ENCODE assay signal across 8 cellular contexts in the genomic region with DNA sequence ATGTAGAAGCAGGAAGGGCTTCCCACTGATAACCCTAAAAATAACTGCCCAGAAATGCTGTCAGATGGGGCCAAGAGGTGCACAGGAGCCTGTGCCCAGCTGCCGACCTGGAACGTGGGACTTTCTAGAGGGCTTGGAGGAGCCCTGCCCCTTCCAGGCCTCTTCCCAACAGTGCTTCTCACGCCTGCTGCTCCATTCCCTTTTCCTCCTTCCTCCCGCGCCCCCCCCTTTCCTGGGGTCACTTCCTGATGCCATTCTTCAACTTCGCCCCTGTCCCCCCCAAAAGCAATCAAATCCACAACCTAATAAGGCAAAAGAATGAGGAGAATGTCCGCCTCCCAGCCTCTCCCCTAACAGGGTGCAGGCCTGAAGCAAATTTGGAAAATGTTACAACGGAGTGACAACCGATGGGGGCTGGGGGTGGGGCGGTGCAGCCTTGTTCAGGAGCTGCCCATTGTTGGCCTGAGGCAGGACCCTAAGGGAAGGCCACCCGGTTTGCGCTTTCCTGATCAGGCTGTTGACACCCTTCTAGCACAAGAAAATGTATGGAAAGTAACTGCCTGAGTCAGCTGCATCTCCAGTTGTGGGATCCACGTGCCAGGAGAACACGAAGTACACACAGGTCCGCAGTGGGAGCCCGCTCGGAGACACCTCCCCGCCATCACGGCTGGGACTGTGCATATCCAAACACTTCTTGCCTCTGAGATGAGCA. TPM values are rescaled to one million over a fixed set of nuclear protein-coding genes. Genes with fewer than 3 reads are reported as not detected.
DNase-seq lines count a peak whose midpoint lies in the region; ATAC-seq and TF ChIP-seq lines count a peak whose summit lies in the region.

No MANE protein-coding gene starts in this region.

- no peak for TF ChIP-seq CTCF in AG04450 (IDR thresholded peaks at IDR 0.05; ENCODE audit: low read depth, low read length)
- no peak for TF ChIP-seq CTCF in OCI-LY1 (IDR thresholded peaks at IDR 0.05; ENCODE audit: low read length)
- no peak for TF ChIP-seq CTCF in esophagus muscularis mucosa (IDR thresholded peaks at IDR 0.05)

- POLR2A ChIA-PET in AG04450 (lab: Yijun Ruan, JAX), result no interaction called here

- peak overlapping the region; percentile 81 for H3K4me3 Mint-ChIP-seq in natural killer cell treated with Interleukin-12 subunit alpha and Interleukin-12 subunit beta and Interleukin-15 and Interleukin-18, amount 100 ng/mL, for 72 hours

- H3K9me3 Mint-ChIP-seq in natural killer cell treated with Interleukin-12 subunit alpha and Interleukin-12 subunit beta and Interleukin-15 and Interleukin-18, amount 100 ng/mL, for 72 hours, result no peaks in the 10 kb centered on the region

- peak overlapping the region; percentile 84 to 92 for H3K27ac Mint-ChIP-seq in natural killer cell treated with Interleukin-12 subunit alpha and Interleukin-12 subunit beta and Interleukin-15 and Interleukin-18, amount 100 ng/mL, for 72 hours

- H3F3A ChIP-seq in OCI-LY1 (ENCODE audit: insufficient read depth, low read length), result no peaks in the 10 kb centered on the region

- TF ChIP-seq POLR2A in esophagus muscularis mucosa (IDR thresholded peaks at IDR 0.05; ENCODE audit: low read depth), result no peak

- TF ChIP-seq EP300 in esophagus muscularis mucosa (IDR thresholded peaks at IDR 0.05), result no peak

- no peaks in the 10 kb centered on the region for H3K27me3 ChIP-seq in AG04450 (ENCODE audit: control insufficient read depth, insufficient read depth, low read length)
- H3K27me3 ChIP-seq in OCI-LY1 (ENCODE audit: insufficient read depth, low read length), result no peaks in the 10 kb centered on the region
- no peaks in the 10 kb centered on the region for H3K27me3 ChIP-seq in esophagus muscularis mucosa

- H2AFZ ChIP-seq in OCI-LY1 (ENCODE audit: low read length), result no peak overlapping the region

- 29% methylated on average over 17 of the region's 19 CpGs for WGBS in esophagus muscularis mucosa

- no peak for ATAC-seq in natural killer cell treated with Interleukin-12 subunit alpha and Interleukin-12 subunit beta and Interleukin-15 and Interleukin-18, amount 100 ng/mL, for 72 hours
- ATAC-seq in HG02870 (IDR thresholded peaks at IDR 0.05; ENCODE audit: unreplicated experiment), result no peak

- no peak for DNase-seq in AG04450 (ENCODE audit: low read depth, low spot score)
- no peak for DNase-seq in esophagus muscularis mucosa (ENCODE audit: extremely low spot score)
- no peak for DNase-seq in natural killer cell treated with Interleukin-12 subunit alpha and Interleukin-12 subunit beta and Interleukin-15 and Interleukin-18, amount 100 ng/mL, for 72 hours (ENCODE audit: low spot score)
- no peak for DNase-seq in anterior cingulate cortex (lab: John Stamatoyannopoulos, UW)
- DNase-seq in UCSD-AML1 (lab: John Stamatoyannopoulos, UW; ENCODE audit: unreplicated experiment), result no peak
- DNase-seq in DMS79 (lab: John Stamatoyannopoulos, UW), result no peak

- no peak overlapping the region for H3K9ac ChIP-seq in OCI-LY1 (ENCODE audit: low read length)

- intact Hi-C loops in esophagus muscularis mucosa (cut with DNase I), result no loop called here

- H3K4me1 ChIP-seq in OCI-LY1 (ENCODE audit: insufficient read depth, low read length, severe bottlenecking) (peaks cover 56% of the 10 kb centered on the region), esophagus muscularis mucosa (peaks cover 99 to 100% (median 100%) of the 10 kb centered on the region in 4 donors)

- H3K79me2 ChIP-seq in OCI-LY1 (ENCODE audit: insufficient read depth, low read length), result peaks cover 31% of the 10 kb centered on the region

- H3K9me2 ChIP-seq in OCI-LY1 (ENCODE audit: low read depth, low read length), result no peaks in the 10 kb centered on the region

- no peaks in the 10 kb centered on the region for H4K20me1 ChIP-seq in OCI-LY1 (ENCODE audit: insufficient read depth, low read length)

- H3K4me2 ChIP-seq in OCI-LY1 (ENCODE audit: low read length), result peak overlapping the region; percentile 33; the same call in 1 of the 2 replicates

- peaks cover 79 to 88% of the 10 kb centered on the region in 2 donors for H3K4me1 Mint-ChIP-seq in natural killer cell treated with Interleukin-12 subunit alpha and Interleukin-12 subunit beta and Interleukin-15 and Interleukin-18, amount 100 ng/mL, for 72 hours (ENCODE audit: low read depth in 2 of 2)

- H3K27ac ChIP-seq in AG04450 (ENCODE audit: low read depth, low read length) (peak overlapping the region; percentile 95), OCI-LY1 (ENCODE audit: low read depth, low read length, poor library complexity, severe bottlenecking) (peak overlapping the region; percentile 50), esophagus muscularis mucosa (replicated peaks in 1 of 4) (peak overlapping the region; percentile 92 to 99 (median 98))

- no peaks in the 10 kb centered on the region for H3K36me3 Mint-ChIP-seq in natural killer cell treated with Interleukin-12 subunit alpha and Interleukin-12 subunit beta and Interleukin-15 and Interleukin-18, amount 100 ng/mL, for 72 hours

- CTCF ChIA-PET in AG04450 (lab: Charles Lee), result interaction anchor here (1.2 kb wide), 1 partner anchor 264 kb away, joined by 3 read pairs; no protein-coding TSS in a partner anchor

- no peaks in the 10 kb centered on the region for H3K27me3 Mint-ChIP-seq in natural killer cell treated with Interleukin-12 subunit alpha and Interleukin-12 subunit beta and Interleukin-15 and Interleukin-18, amount 100 ng/mL, for 72 hours

- no peaks in the 10 kb centered on the region for H3K36me3 ChIP-seq in OCI-LY1 (ENCODE audit: insufficient read depth, low read length)
- peaks cover 0 to 3% (median 0%) of the 10 kb centered on the region in 4 donors for H3K36me3 ChIP-seq in esophagus muscularis mucosa

- H3K4me3 ChIP-seq in AG04450 (ENCODE audit: low read depth, low read length), result 0 out of 2 replicates have a peak overlapping the region, but pooled peaks have one; percentile 2
- no peak overlapping the region for H3K4me3 ChIP-seq in OCI-LY1 (ENCODE audit: low read depth, low read length, poor library complexity, severe bottlenecking)
- peak overlapping the region in 1 of 4 donors; percentile 19 for H3K4me3 ChIP-seq in esophagus muscularis mucosa

- no peaks in the 10 kb centered on the region for H3K9me3 ChIP-seq in AG04450 (ENCODE audit: control insufficient read depth, insufficient read depth, low read length)
- H3K9me3 ChIP-seq in OCI-LY1 (ENCODE audit: low read length), result no peaks in the 10 kb centered on the region
- no peaks in the 10 kb centered on the region for H3K9me3 ChIP-seq in esophagus muscularis mucosa

RNA-seq across cellular contexts. Expression of a gene that starts 18.7 kb away (rescaled TPM):
- 300 and 359 TPM in 2 replicates for polyA plus RNA-seq in AG04450 (2011; rRNA removed)
- 243 and 327 TPM in 2 replicates for polyA minus RNA-seq in AG04450 (2011; rRNA and poly(A)+ RNA removed)
- 100 to 1,000 TPM; 416 to 816 (median 598) TPM for total RNA-seq in esophagus muscularis mucosa
- 100 to 1,000 TPM; 342 to 574 TPM for total RNA-seq in natural killer cell treated with Interleukin-12 subunit alpha and Interleukin-12 subunit beta and Interleukin-15 and Interleukin-18, amount 100 ng/mL, for 72 hours

RNA-seq across cellular contexts. Expression of a gene that starts 47.1 kb away (rescaled TPM):
- polyA plus RNA-seq in AG04450 (2011; rRNA removed), result 168 and 250 TPM in 2 replicates
- polyA minus RNA-seq in AG04450 (2011; rRNA and poly(A)+ RNA removed), result 283 and 385 TPM in 2 replicates
- total RNA-seq in esophagus muscularis mucosa, result 100 to 1,000 TPM; 333 to 570 (median 446) TPM
- total RNA-seq in natural killer cell treated with Interleukin-12 subunit alpha and Interleukin-12 subunit beta and Interleukin-15 and Interleukin-18, amount 100 ng/mL, for 72 hours, result 100 to 1,000 TPM; 216 to 286 TPM

RNA-seq across cellular contexts. Expression of a gene that starts 48.4 kb away (rescaled TPM):
- polyA plus RNA-seq in AG04450 (2011; rRNA removed), result 0.09 and 0.31 TPM in 2 replicates
- polyA minus RNA-seq in AG04450 (2011; rRNA and poly(A)+ RNA removed), result not detected in 2 replicates
- 1 to 10 TPM; 1.2 to 4.5 (median 3.1) TPM for total RNA-seq in esophagus muscularis mucosa
- 100 to 1,000 TPM in 1 of 2 donors, 10 to 100 TPM in 1; 81.4 to 318 TPM for total RNA-seq in natural killer cell treated with Interleukin-12 subunit alpha and Interleukin-12 subunit beta and Interleukin-15 and Interleukin-18, amount 100 ng/mL, for 72 hours

Comparison
In these comparisons a context has a peak if more than half of its experiments do, and no peak if none do; other contexts are left out.
1. RNA of a gene that starts 48.4 kb away (total RNA-seq): 81.4 to 318 TPM in natural killer cell treated with Interleukin-12 subunit alpha and Interleukin-12 subunit beta and Interleukin-15 and Interleukin-18, amount 100 ng/mL, for 72 hours; 1.2 to 4.5 TPM in esophagus muscularis mucosa; every median in the first group is over 10 times any median in the second.
2. Peak in every context shown above with its lines, with median percentiles within 50 percentile points of each other: H3K27ac ChIP-seq.